Comparison of ENCODE assay signal across 11 cellular contexts in genomic region chr9:107246259-107247254, GRCh38. TPM values are rescaled to one million over a fixed set of nuclear protein-coding genes. Genes with fewer than 3 reads are reported as not detected.
DNase-seq lines count a peak whose midpoint lies in the region; ATAC-seq and TF ChIP-seq lines count a peak whose summit lies in the region.
"Had no signal": no experiment of that assay in that cellular context is flagged by ENCODE, and none has a peak within 500 bp of the region (broad histone marks: within the 10 kb centered on the region; RNA-seq: fewer than 3 reads in every experiment).

No MANE protein-coding gene starts in this region.

- intact Hi-C loops in activated T-helper 1 cell treated with anti-CD3 and anti-CD28 coated beads, Interleukin-12 subunit alpha, Interleukin-12 subunit beta, Interleukin-2, Interleukin-4 antibody, amounts not matched to agents 30 ng/mL and 10 ng/mL and 1 ng/mL, durations not matched to agents 14 hours and 24 hours and 36 hours (cut with micrococcal nuclease), result no loop called here
- intact Hi-C loops in CD4-positive, alpha-beta T cell (cut with DNase I, micrococcal nuclease), result loop anchor here in 1 of 2 experiments (10.0 kb wide), 1 partner anchor 48 kb away; no protein-coding TSS in a partner anchor

- H3K9me3 ChIP-seq in CD8-positive, alpha-beta memory T cell (ENCODE audit: low read length), result no peaks in the 10 kb centered on the region
- no peaks in the 10 kb centered on the region for H3K9me3 ChIP-seq in CD4-positive, alpha-beta T cell (ENCODE audit: control insufficient read depth, low read length)
- H3K9me3 ChIP-seq: neutrophil had no signal

- no peaks in the 10 kb centered on the region for H3K27me3 Mint-ChIP-seq in HFFc6 (ENCODE audit: insufficient read depth)
- H3K27me3 Mint-ChIP-seq in activated T-helper 1 cell treated with anti-CD3 and anti-CD28 coated beads, Interleukin-12 subunit alpha, Interleukin-12 subunit beta, Interleukin-2, Interleukin-4 antibody, amounts not matched to agents 30 ng/mL and 10 ng/mL and 1 ng/mL, durations not matched to agents 14 hours and 24 hours and 36 hours (ENCODE audit: insufficient read depth), result peaks cover 2% of the 10 kb centered on the region
- peaks cover 6 to 7% of the 10 kb centered on the region in 2 donors for H3K27me3 Mint-ChIP-seq in CD8-positive, alpha-beta memory T cell
- H3K27me3 Mint-ChIP-seq in CD4-positive, alpha-beta T cell, result no peaks in the 10 kb centered on the region

- peaks cover 63% of the 10 kb centered on the region for H3K4me1 Mint-ChIP-seq in HFFc6 (ENCODE audit: low read depth)
- peaks cover 15% of the 10 kb centered on the region for H3K4me1 Mint-ChIP-seq in activated T-helper 1 cell treated with anti-CD3 and anti-CD28 coated beads, Interleukin-12 subunit alpha, Interleukin-12 subunit beta, Interleukin-2, Interleukin-4 antibody, amounts not matched to agents 30 ng/mL and 10 ng/mL and 1 ng/mL, durations not matched to agents 14 hours and 24 hours and 36 hours (ENCODE audit: low read depth)
- peaks cover 10 to 20% (median 12%) of the 10 kb centered on the region in 3 donors for H3K4me1 Mint-ChIP-seq in CD8-positive, alpha-beta memory T cell
- H3K4me1 Mint-ChIP-seq in CD4-positive, alpha-beta T cell (ENCODE audit: low read depth), result peaks cover 4% of the 10 kb centered on the region

- no peaks in the 10 kb centered on the region for H3K36me3 ChIP-seq in CD8-positive, alpha-beta memory T cell (ENCODE audit: insufficient read depth, low read length)
- H3K36me3 ChIP-seq: neutrophil had no signal

- H3K27me3 ChIP-seq in CD8-positive, alpha-beta memory T cell (ENCODE audit: insufficient read depth, low read length, poor library complexity, severe bottlenecking), result no peaks in the 10 kb centered on the region
- H3K27me3 ChIP-seq in CD4-positive, alpha-beta T cell (ENCODE audit: control insufficient read depth, insufficient read depth, low read length), result no peaks in the 10 kb centered on the region
- H3K27me3 ChIP-seq: hepatocyte had no signal

- H3K9me3 Mint-ChIP-seq in HFFc6, result no peaks in the 10 kb centered on the region
- no peaks in the 10 kb centered on the region for H3K9me3 Mint-ChIP-seq in activated T-helper 1 cell treated with anti-CD3 and anti-CD28 coated beads, Interleukin-12 subunit alpha, Interleukin-12 subunit beta, Interleukin-2, Interleukin-4 antibody, amounts not matched to agents 30 ng/mL and 10 ng/mL and 1 ng/mL, durations not matched to agents 14 hours and 24 hours and 36 hours
- H3K9me3 Mint-ChIP-seq in CD8-positive, alpha-beta memory T cell, result no peaks in the 10 kb centered on the region
- no peaks in the 10 kb centered on the region for H3K9me3 Mint-ChIP-seq in CD4-positive, alpha-beta T cell

- ATAC-seq in HG03175 (IDR thresholded peaks at IDR 0.05; ENCODE audit: unreplicated experiment), result no peak
- no peak for ATAC-seq in CD4-positive, alpha-beta T cell (ENCODE audit: poor library complexity)

- no peak overlapping the region for H3K4me3 Mint-ChIP-seq in HFFc6
- H3K4me3 Mint-ChIP-seq in activated T-helper 1 cell treated with anti-CD3 and anti-CD28 coated beads, Interleukin-12 subunit alpha, Interleukin-12 subunit beta, Interleukin-2, Interleukin-4 antibody, amounts not matched to agents 30 ng/mL and 10 ng/mL and 1 ng/mL, durations not matched to agents 14 hours and 24 hours and 36 hours, result no peak overlapping the region
- H3K4me3 Mint-ChIP-seq in CD8-positive, alpha-beta memory T cell, result peak overlapping the region in 1 of 7 donors; percentile 65
- H3K4me3 Mint-ChIP-seq in CD4-positive, alpha-beta T cell, result no peak overlapping the region

- H3K27ac Mint-ChIP-seq in HFFc6, result peak overlapping the region; percentile 36; the same call in 1 of the 2 replicates
- no peak overlapping the region for H3K27ac Mint-ChIP-seq in activated T-helper 1 cell treated with anti-CD3 and anti-CD28 coated beads, Interleukin-12 subunit alpha, Interleukin-12 subunit beta, Interleukin-2, Interleukin-4 antibody, amounts not matched to agents 30 ng/mL and 10 ng/mL and 1 ng/mL, durations not matched to agents 14 hours and 24 hours and 36 hours
- H3K27ac Mint-ChIP-seq in CD8-positive, alpha-beta memory T cell, result no peak overlapping the region
- H3K27ac Mint-ChIP-seq in CD4-positive, alpha-beta T cell, result no peak overlapping the region

- POLR2A ChIA-PET in CD8-positive, alpha-beta memory T cell (lab: Charles Lee), result no interaction called here
- POLR2A ChIA-PET in CD4-positive, alpha-beta T cell (lab: Charles Lee), result no interaction called here

- H3K4me1 ChIP-seq in CD8-positive, alpha-beta memory T cell (ENCODE audit: insufficient read depth, low read length), result peaks cover 6% of the 10 kb centered on the region

- H3K36me3 Mint-ChIP-seq in HFFc6 (ENCODE audit: low read depth), result no peaks in the 10 kb centered on the region
- no peaks in the 10 kb centered on the region for H3K36me3 Mint-ChIP-seq in activated T-helper 1 cell treated with anti-CD3 and anti-CD28 coated beads, Interleukin-12 subunit alpha, Interleukin-12 subunit beta, Interleukin-2, Interleukin-4 antibody, amounts not matched to agents 30 ng/mL and 10 ng/mL and 1 ng/mL, durations not matched to agents 14 hours and 24 hours and 36 hours (ENCODE audit: low read depth)
- peaks cover 0 to 4% (median 0%) of the 10 kb centered on the region in 3 donors for H3K36me3 Mint-ChIP-seq in CD8-positive, alpha-beta memory T cell
- no peaks in the 10 kb centered on the region for H3K36me3 Mint-ChIP-seq in CD4-positive, alpha-beta T cell (ENCODE audit: low read depth)

- peak; percentile 43; the same call in 1 of the 2 replicates for TF ChIP-seq CTCF in HFFc6 (IDR thresholded peaks at IDR 0.05)
- no peak for TF ChIP-seq CTCF in CD4-positive, alpha-beta T cell (IDR thresholded peaks at IDR 0.05)

- DNase-seq in DMS 273 (lab: John Stamatoyannopoulos, UW; ENCODE audit: unreplicated experiment), result peak; percentile 25
- DNase-seq in DMS 273 treated with DMSO at 0.1 percent for 48 hours (lab: John Stamatoyannopoulos, UW), result no peak
- no peak for DNase-seq in HFFc6
- DNase-seq in activated T-helper 1 cell treated with anti-CD3 and anti-CD28 coated beads, Interleukin-12 subunit alpha, Interleukin-12 subunit beta, Interleukin-2, Interleukin-4 antibody, amounts not matched to agents 30 ng/mL and 10 ng/mL and 1 ng/mL, durations not matched to agents 14 hours and 24 hours and 36 hours (ENCODE audit: low spot score), result peak; percentile 4
- peak; percentile 27 to 37 for DNase-seq in lung microvascular endothelial cell (ENCODE audit: low read depth in 2 of 2)
- no peak for DNase-seq in CD8-positive, alpha-beta memory T cell
- DNase-seq in CD4-positive, alpha-beta T cell, result no peak
- DNase-seq: NCI-H1436 treated with DMSO at 0.1 percent for 48 hours had no signal

- no peak overlapping the region for H3K27ac ChIP-seq in CD8-positive, alpha-beta memory T cell (ENCODE audit: low read depth, low read length)
- no peak overlapping the region for H3K27ac ChIP-seq in CD4-positive, alpha-beta T cell (ENCODE audit: low read depth, low read length)
- H3K27ac ChIP-seq: hepatocyte, neutrophil had no signal

- H3K4me3 ChIP-seq in CD8-positive, alpha-beta memory T cell (ENCODE audit: low read length), result no peak overlapping the region
- H3K4me3 ChIP-seq: hepatocyte had no signal

- CTCF ChIA-PET in CD8-positive, alpha-beta memory T cell (lab: Charles Lee), result interaction anchor here (0.5 kb wide), 1 partner anchor 37 kb away, joined by 3 read pairs; no protein-coding TSS in a partner anchor
- CTCF ChIA-PET in CD4-positive, alpha-beta T cell (lab: Charles Lee), result no interaction called here

RNA-seq across cellular contexts. Expression of gene RAD23B, which starts 36.5 kb away (rescaled TPM):
- total RNA-seq in HFFc6 (2021; fragmentation: NEBNext Ultra II Directional; extraction: Animal tissue kit (Norgen Biotek cat#: 25700)), result 100 to 1,000 TPM; 196 to 222 (median 204) TPM
- total RNA-seq in activated T-helper 1 cell treated with anti-CD3 and anti-CD28 coated beads, Interleukin-12 subunit alpha, Interleukin-12 subunit beta, Interleukin-2, Interleukin-4 antibody, amounts not matched to agents 30 ng/mL and 10 ng/mL and 1 ng/mL, durations not matched to agents 14 hours and 24 hours and 36 hours, result 138 and 153 TPM in 2 replicates
- 52.5 and 66.3 TPM in 2 replicates for total RNA-seq in lung microvascular endothelial cell
- 100 to 1,000 TPM; 146 to 150 TPM for total RNA-seq in CD8-positive, alpha-beta memory T cell
- polyA plus RNA-seq in CD8-positive, alpha-beta memory T cell, result 12.1 TPM
- 10 to 100 TPM; 63.8 to 68.1 TPM for total RNA-seq in CD4-positive, alpha-beta T cell

Comparison
In these comparisons a context has a peak if more than half of its experiments do, and no peak if none do; other contexts are left out.
1. DNase-seq: peak in DMS 273 (single experiment), activated T-helper 1 cell treated with anti-CD3 and anti-CD28 coated beads, Interleukin-12 subunit alpha, Interleukin-12 subunit beta, Interleukin-2, Interleukin-4 antibody, amounts not matched to agents 30 ng/mL and 10 ng/mL and 1 ng/mL, durations not matched to agents 14 hours and 24 hours and 36 hours (single experiment) and lung microvascular endothelial cell (2 of 2); none in DMS 273 treated with DMSO at 0.1 percent for 48 hours (single experiment), HFFc6 (single experiment), CD8-positive, alpha-beta memory T cell (0 of 5) and CD4-positive, alpha-beta T cell (0 of 10).